In genomic region chr5:54066433-54066832, GRCh38 we compare ENCODE assay signal across 1 cellular context.
TF ChIP-seq lines count a peak whose summit lies in the region.

No MANE protein-coding gene starts in this region.

TF ChIP-seq in WTC11, 78 proteins besides CTCF, POLR2A, EP300 and RAD21 (continued from another document):
- no peak for TF ChIP-seq AFF4 (CRISPR knock-in tag; IDR thresholded peaks at IDR 0.05; ENCODE audit: borderline replicate concordance)
- no peak for TF ChIP-seq ATF1 (CRISPR knock-in tag; IDR thresholded peaks at IDR 0.05)
